ENCODE assay signal across 18 cellular contexts in genomic region chr4:185290656-185291055, GRCh38.
"Had no signal": no experiment of that assay in that cellular context is flagged by ENCODE, and none has a peak within 500 bp of the region (broad histone marks: within the 10 kb centered on the region; RNA-seq: fewer than 3 reads in every experiment).

No MANE protein-coding gene starts in this region.

- H3K27ac ChIP-seq: neural progenitor cell, prostate gland, right atrium auricular region, skin epidermis had no signal

- H3K9me3 ChIP-seq: prostate gland, right atrium auricular region, spleen had no signal

- H3K27me3 ChIP-seq: neural progenitor cell, right atrium auricular region, spleen had no signal

- DNase-seq: caudate nucleus; cerebellar nuclear complex; cortex of kidney; effector memory CD8-positive, alpha-beta T cell; kidney; mesendoderm; nucleus accumbens; spleen; stimulated activated CD4-positive, alpha-beta T cell treated with anti-CD3 and anti-CD28 coated beads, Interleukin-15, amount 100 ng/mL, for 24 hours; stimulated activated CD4-positive, alpha-beta T cell treated with anti-CD3 and anti-CD28 coated beads, Interleukin-2, amount 100 ng/mL, for 48 hours; stimulated activated naive B cell treated with anti-CD40 and anti-IgM and Interleukin-4, amounts not matched to agents 10 μg/mL and 1 μg/mL and 100 μg/mL, for 72 hours; trophoblast cell had no signal

- H3K4me2 ChIP-seq: neural progenitor cell had no signal

- H2AFZ ChIP-seq: neural progenitor cell had no signal

- H3K4me3 ChIP-seq: neural progenitor cell, prostate gland, right atrium auricular region, skin epidermis, spleen had no signal

- ATAC-seq: effector memory CD8-positive, alpha-beta T cell; left lobe of liver; natural killer cell treated with Interleukin-12 subunit alpha and Interleukin-12 subunit beta and Interleukin-15 and Interleukin-18, amount 100 ng/mL, for 72 hours; stimulated activated naive B cell treated with anti-CD40 and anti-IgM and Interleukin-4, amounts not matched to agents 10 μg/mL and 1 μg/mL and 100 μg/mL, for 72 hours had no signal

- H3K36me3 ChIP-seq: prostate gland had no signal

- H3K9ac ChIP-seq: neural progenitor cell had no signal

- H3K4me1 ChIP-seq: prostate gland, right atrium auricular region, spleen had no signal
